In the genomic region with DNA sequence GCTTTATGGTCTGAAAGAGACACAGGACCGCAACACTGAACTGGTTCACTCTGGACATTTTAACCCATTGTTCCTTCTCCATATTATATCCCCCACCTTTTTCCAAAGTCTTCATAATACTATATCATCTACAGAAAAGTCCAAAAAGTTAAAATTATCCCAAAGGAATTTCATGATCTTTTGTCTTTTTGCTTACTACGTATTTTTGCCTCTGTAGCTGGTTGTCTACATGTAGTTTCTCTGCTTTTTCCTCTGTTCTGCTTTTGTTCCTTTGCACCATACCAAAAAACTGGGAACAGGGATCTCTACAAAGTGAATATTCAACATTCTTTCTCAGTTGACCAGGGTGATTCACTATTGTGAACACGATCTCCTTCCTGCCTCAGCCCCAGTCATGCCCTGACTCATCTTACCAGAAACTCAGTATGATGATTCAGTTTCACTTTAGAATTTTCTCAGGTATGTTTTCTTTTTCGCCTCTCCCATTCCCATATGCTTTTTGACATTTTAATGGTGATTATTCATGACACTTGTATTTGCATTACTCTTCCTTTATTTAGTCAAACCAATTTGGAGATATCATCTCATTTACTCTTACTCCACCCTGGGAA, we compare ENCODE assay signal across 9 cellular contexts. TPM values are rescaled to one million over a fixed set of nuclear protein-coding genes. Genes with fewer than 3 reads are reported as not detected.
DNase-seq lines count a peak whose midpoint lies in the region; ATAC-seq, FAIRE-seq and TF ChIP-seq lines count a peak whose summit lies in the region.
"Had no signal": no experiment of that assay in that cellular context is flagged by ENCODE, and none has a peak within 500 bp of the region (broad histone marks: within the 10 kb centered on the region; RNA-seq: fewer than 3 reads in every experiment).

No MANE protein-coding gene starts in this region.

- H3K4me2 ChIP-seq in OCI-LY3 (ENCODE audit: low read length): peak overlapping the region; percentile 42; the same call in 1 of the 2 replicates
- no peak overlapping the region for H3K4me2 ChIP-seq in K562 (ENCODE audit: insufficient read depth, low read length)
- H3K4me2 ChIP-seq in trophoblast cell (ENCODE audit: low read length): no peak overlapping the region
- H3K4me2 ChIP-seq in MM.1S (ENCODE audit: low read depth, low read length): no peak overlapping the region

- no peaks in the 10 kb centered on the region for H3F3A ChIP-seq in MM.1S (ENCODE audit: insufficient read depth, low read length)

- TF ChIP-seq POLR2A in K562 (conservative IDR thresholded peaks at IDR 0.05): no peak

- 59% methylated on average over 4 of the region's 4 CpGs for WGBS in K562 (ENCODE audit: insufficient coverage, low coverage, missing lambda C conversion rate)
- WGBS in trophoblast cell (ENCODE audit: extremely low coverage, insufficient coverage, insufficient read length): no CpG with 5 or more reads among the region's 4 CpGs

- no TSS peak for BruUV-seq in K562 (replicated peaks; lab: Mats Ljungman, UMichigan)

- H3K27ac ChIP-seq in OCI-LY3 (ENCODE audit: low read length): no peak overlapping the region
- H3K27ac ChIP-seq in K562 (ENCODE audit: extremely low read depth, low read depth, low read length): no peak overlapping the region
- H3K27ac ChIP-seq in trophoblast cell (ENCODE audit: low read depth, low read length): peak overlapping the region; percentile 53
- no peak overlapping the region for H3K27ac ChIP-seq in MM.1S (ENCODE audit: low read length)

- H2AK5ac ChIP-seq in trophoblast cell (ENCODE audit: low read length): no peak overlapping the region

- POLR2A ChIA-PET in K562 (lab: Yijun Ruan, JAX): no interaction called here

- H3K4ac ChIP-seq in trophoblast cell (ENCODE audit: low read depth, low read length): no peak overlapping the region

- in situ Hi-C loops in K562 (cut with MboI): no loop called here

- FAIRE-seq in K562 (lab: Jason Lieb, UNC): no peak

- no peaks in the 10 kb centered on the region for H3K79me2 ChIP-seq in OCI-LY3 (ENCODE audit: low read length)
- H3K79me2 ChIP-seq in K562 (ENCODE audit: control insufficient read depth, insufficient read depth, low read length): no peaks in the 10 kb centered on the region
- H3K79me2 ChIP-seq in trophoblast cell (ENCODE audit: control insufficient read depth, insufficient read depth, low read length, poor library complexity): no peaks in the 10 kb centered on the region
- no peaks in the 10 kb centered on the region for H3K79me2 ChIP-seq in MM.1S (ENCODE audit: low read length)

- H3K36me3 ChIP-seq in OCI-LY3 (replicated peaks; ENCODE audit: low read depth, low read length): no peaks in the 10 kb centered on the region
- peaks cover 10% of the 10 kb centered on the region for H3K36me3 ChIP-seq in K562 (ENCODE audit: control insufficient read depth, insufficient read depth, low read length)
- H3K36me3 ChIP-seq in trophoblast cell (ENCODE audit: control insufficient read depth in 1 of 2, insufficient read depth in 2 of 2, low read length in 2 of 2): peaks cover 3% of the 10 kb centered on the region in 2 experiments
- H3K36me3 ChIP-seq in MM.1S (replicated peaks; ENCODE audit: insufficient read depth, low read length): no peaks in the 10 kb centered on the region; the same call in 1 of the 2 replicates

- H3K9ac ChIP-seq in OCI-LY3 (ENCODE audit: low read length) (no peak overlapping the region), K562 (ENCODE audit: insufficient read depth in 1 of 2, low read depth in 2 of 2, low read length in 2 of 2) (no peak overlapping the region), trophoblast cell (ENCODE audit: low read length) (no peak overlapping the region), MM.1S (ENCODE audit: low read length) (no peak overlapping the region)

- H3K4me1 ChIP-seq in OCI-LY3 (ENCODE audit: low read length) (peaks cover 6% of the 10 kb centered on the region), K562 (replicated peaks in 1 of 2; ENCODE audit: control insufficient read depth in 2 of 2, insufficient read depth in 2 of 2, low read length in 2 of 2) (no peaks in the 10 kb centered on the region), trophoblast cell (ENCODE audit: control insufficient read depth in 1 of 2, insufficient read depth in 2 of 2, low read length in 2 of 2) (peaks cover 2 to 3% of the 10 kb centered on the region in 2 experiments), MM.1S (ENCODE audit: low read length) (0 out of 2 replicates have a peak, but pooled peaks cover 5% of the 10 kb centered on the region)

- peak overlapping the region; percentile 94 for H2BK12ac ChIP-seq in trophoblast cell (ENCODE audit: low read length)

- no peaks in the 10 kb centered on the region for H3K9me1 ChIP-seq in K562 (ENCODE audit: control insufficient read depth, insufficient read depth, low read length)

- peak overlapping the region; percentile 30 for H4K8ac ChIP-seq in trophoblast cell (ENCODE audit: low read depth, low read length)

- H2BK5ac ChIP-seq in trophoblast cell (ENCODE audit: low read depth, low read length, poor library complexity): peak overlapping the region; percentile 76

- DNase-seq in ELR (ENCODE audit: low read depth): peak; percentile 97
- peak in 1 of 4 experiments; percentile 19 for DNase-seq in K562 (ENCODE audit: extremely low read depth in 1 of 4, low spot score in 3 of 4)
- peak; percentile 64 to 85 for DNase-seq in trophoblast cell
- no peak for DNase-seq in MM.1S
- no peak for DNase-seq in NCI-H2171 (lab: John Stamatoyannopoulos, UW)
- DNase-seq: activated CD8-positive, alpha-beta memory T cell treated with anti-CD3 and anti-CD28 coated beads, Interleukin-2, amount 50 U/mL, for 48 hours had no signal

- no peak for TF ChIP-seq EP300 in K562 (IDR thresholded peaks at IDR 0.05; ENCODE audit: low read length)

- intact Hi-C loops in K562 (cut with micrococcal nuclease): no loop called here

- TF ChIP-seq CTCF in OCI-LY3 (IDR thresholded peaks at IDR 0.05; ENCODE audit: low read depth, low read length): no peak
- no peak for TF ChIP-seq CTCF in K562 (IDR thresholded peaks at IDR 0.05 in 2 of 3, conservative IDR thresholded peaks at IDR 0.05 in 1 of 3; ENCODE audit: insufficient read depth in 2 of 3, low read depth in 1 of 3, low read length in 3 of 3)
- TF ChIP-seq CTCF in MM.1S (IDR thresholded peaks at IDR 0.05; ENCODE audit: low read length): no peak

- H3K4me3 ChIP-seq in OCI-LY3 (ENCODE audit: low read length): no peak overlapping the region
- no peak overlapping the region for H3K4me3 ChIP-seq in K562
- no peak overlapping the region for H3K4me3 ChIP-seq in trophoblast cell (ENCODE audit: low read depth, low read length)
- no peak overlapping the region for H3K4me3 ChIP-seq in MM.1S (ENCODE audit: low read length)

- H3K18ac ChIP-seq in trophoblast cell (ENCODE audit: low read length): peak overlapping the region; percentile 10

- peak overlapping the region; percentile 56 for H4K91ac ChIP-seq in trophoblast cell (ENCODE audit: low read depth, low read length)

- TF ChIP-seq RAD21 in K562 (CRISPR knock-in tag; conservative IDR thresholded peaks at IDR 0.05 in 1 of 2, IDR thresholded peaks at IDR 0.05 in 1 of 2): no peak

- ATAC-seq in K562 (no peak), GM21515 (IDR thresholded peaks at IDR 0.05; ENCODE audit: unreplicated experiment) (no peak), HG03571 (IDR thresholded peaks at IDR 0.05; ENCODE audit: unreplicated experiment) (no peak)

- H3K27me3 ChIP-seq in OCI-LY3 (ENCODE audit: low read depth, low read length): no peaks in the 10 kb centered on the region
- no peaks in the 10 kb centered on the region for H3K27me3 ChIP-seq in K562 (ENCODE audit: control insufficient read depth in 2 of 2, insufficient read depth in 2 of 2, low read length in 2 of 2)
- H3K27me3 ChIP-seq in trophoblast cell (ENCODE audit: insufficient read depth, low read length): no peaks in the 10 kb centered on the region
- H3K27me3 ChIP-seq in MM.1S (replicated peaks; ENCODE audit: insufficient read depth, low read length): no peaks in the 10 kb centered on the region

- H4K20me1 ChIP-seq in OCI-LY3 (ENCODE audit: insufficient read depth, low read length): no peaks in the 10 kb centered on the region
- no peaks in the 10 kb centered on the region for H4K20me1 ChIP-seq in K562 (replicated peaks; ENCODE audit: control insufficient read depth, insufficient read depth, low read length)
- H4K20me1 ChIP-seq in MM.1S (ENCODE audit: insufficient read depth, low read length): no peaks in the 10 kb centered on the region

- H2BK120ac ChIP-seq in trophoblast cell (ENCODE audit: insufficient read depth, low read length, poor library complexity): peak overlapping the region; percentile 16

- H2AFZ ChIP-seq in OCI-LY3 (ENCODE audit: low read depth, low read length) (no peak overlapping the region), K562 (ENCODE audit: low read depth, low read length) (no peak overlapping the region), trophoblast cell (ENCODE audit: insufficient read depth, low read length, poor library complexity) (no peak overlapping the region), MM.1S (ENCODE audit: low read length) (no peak overlapping the region)

- peak overlapping the region; percentile 71 for H3K23ac ChIP-seq in trophoblast cell (ENCODE audit: low read length)

- no peaks in the 10 kb centered on the region for H3K9me2 ChIP-seq in MM.1S (replicated peaks; ENCODE audit: insufficient read depth, low read length)

- CTCF ChIA-PET in K562 (lab: Yijun Ruan, JAX; ENCODE audit: low intra/inter-chr PET ratio): no interaction called here

- H4K12ac ChIP-seq in trophoblast cell (ENCODE audit: low read depth, low read length): no peak overlapping the region

- H3K9me3 ChIP-seq in OCI-LY3 (ENCODE audit: insufficient read depth, low read length) (no peaks in the 10 kb centered on the region), K562 (replicated peaks; ENCODE audit: control insufficient read depth, insufficient read depth, low read depth, low read length) (no peaks in the 10 kb centered on the region), trophoblast cell (ENCODE audit: insufficient read depth, low read depth, low read length) (peaks cover 1% of the 10 kb centered on the region), MM.1S (replicated peaks; ENCODE audit: insufficient read depth, low read length) (no peaks in the 10 kb centered on the region)

- peaks cover 2% of the 10 kb centered on the region for H3K79me1 ChIP-seq in trophoblast cell (ENCODE audit: low read length)

- peak overlapping the region; percentile 16 for H3K14ac ChIP-seq in trophoblast cell (ENCODE audit: low read length)

RNA-seq across cellular contexts. Expression of a gene that starts 14.4 kb away (rescaled TPM):
- total RNA-seq in K562 (2011; cell fraction: chromatin; rRNA removed; ENCODE audit: low replicate concordance): 77.1 and 79.2 TPM in 2 replicates
- 66.3 and 76.7 TPM in 2 replicates for total RNA-seq in K562 (2011; cell fraction: nucleolus; rRNA removed)
- 87.5 and 102 TPM in 2 replicates for total RNA-seq in K562 (2011; cell fraction: nucleoplasm; rRNA removed)
- total RNA-seq in K562 (2014; rRNA removed): 143 and 189 TPM in 2 replicates
- 104 and 107 TPM in 2 replicates for total RNA-seq in K562 (2014; rRNA removed; fragmentation: Illumina TruSeq; extraction: Trizol)
- total RNA-seq in K562 (2015; rRNA removed; fragmentation: Illumina TruSeq; extraction: Trizol): 99.8 and 111 TPM in 2 replicates
- 98.2 and 102 TPM in 2 replicates for total RNA-seq in K562 (2021)
- 83.3 and 88.4 TPM in 2 replicates for polyA plus RNA-seq in K562 (2011; rRNA removed)
- 84.2 and 89.3 TPM in 2 replicates for polyA plus RNA-seq in K562 (2011; cell fraction: cytosol; rRNA removed)
- polyA plus RNA-seq in K562 (2011; cell fraction: nucleus; rRNA removed): 47.4 and 54.4 TPM in 2 replicates
- 107 TPM in 2 replicates for polyA plus RNA-seq in K562 (2012)
- polyA plus RNA-seq in K562 (2014; fragmentation: Illumina TruSeq; extraction: Trizol): 130 and 139 TPM in 2 replicates
- polyA plus RNA-seq in K562 (2014; fragmentation: Nextera tagmentation; extraction: Ambion mirVana): 10 to 100 TPM; 46.0 to 59.3 TPM
- 137 and 181 TPM in 2 replicates for polyA plus RNA-seq in K562 (2014; rRNA removed)
- polyA minus RNA-seq in K562 (2011; rRNA and poly(A)+ RNA removed): 33.1 and 38.7 TPM in 2 replicates
- 30.3 and 40.8 TPM in 2 replicates for polyA minus RNA-seq in K562 (2011; cell fraction: cytosol; rRNA and poly(A)+ RNA removed)
- polyA minus RNA-seq in K562 (2011; cell fraction: nucleus; rRNA and poly(A)+ RNA removed): 16.7 and 23.2 TPM in 2 replicates
- polyA plus RNA-seq in trophoblast cell (2013): 170 TPM in 2 replicates

RNA-seq across cellular contexts. Expression of a gene that starts 29.4 kb away (rescaled TPM):
- total RNA-seq in K562 (2011; cell fraction: chromatin; rRNA removed; ENCODE audit: low replicate concordance): 69.2 and 180 TPM in 2 replicates
- total RNA-seq in K562 (2011; cell fraction: nucleolus; rRNA removed): 46.4 and 51.1 TPM in 2 replicates
- 106 and 153 TPM in 2 replicates for total RNA-seq in K562 (2011; cell fraction: nucleoplasm; rRNA removed)
- total RNA-seq in K562 (2014; rRNA removed) (21.2 and 21.3 TPM in 2 replicates), K562 (2014; rRNA removed; fragmentation: Illumina TruSeq; extraction: Trizol) (40.0 and 51.1 TPM in 2 replicates), K562 (2015; rRNA removed; fragmentation: Illumina TruSeq; extraction: Trizol) (34.3 and 40.2 TPM in 2 replicates), K562 (2021) (27.8 and 30.0 TPM in 2 replicates)
- polyA plus RNA-seq in K562 (2011; rRNA removed) (43.5 and 46.0 TPM in 2 replicates), K562 (2014; fragmentation: Illumina TruSeq; extraction: Trizol) (18.2 and 22.3 TPM in 2 replicates), K562 (2014; fragmentation: Nextera tagmentation; extraction: Ambion mirVana) (10 to 100 TPM in 1 of 2 experiments, 1 to 10 TPM in 1; 6.6 to 10.6 TPM), K562 (2014; rRNA removed) (24.0 and 27.7 TPM in 2 replicates)
- polyA plus RNA-seq in K562 (2011; cell fraction: cytosol; rRNA removed): 2.4 and 9.7 TPM in 2 replicates
- polyA plus RNA-seq in K562 (2011; cell fraction: nucleus; rRNA removed): 29.0 and 47.9 TPM in 2 replicates
- polyA plus RNA-seq in K562 (2012): 12.5 and 26.7 TPM in 2 replicates
- 30.7 and 37.2 TPM in 2 replicates for polyA minus RNA-seq in K562 (2011; rRNA and poly(A)+ RNA removed)
- 12.6 and 13.0 TPM in 2 replicates for polyA minus RNA-seq in K562 (2011; cell fraction: cytosol; rRNA and poly(A)+ RNA removed)
- 33.9 and 60.8 TPM in 2 replicates for polyA minus RNA-seq in K562 (2011; cell fraction: nucleus; rRNA and poly(A)+ RNA removed)
- 39.6 and 41.5 TPM in 2 replicates for polyA plus RNA-seq in trophoblast cell (2013)

Comparison
In these comparisons a context has a peak if more than half of its experiments do, and no peak if none do; other contexts are left out.
1. DNase-seq: peak in ELR (single experiment) and trophoblast cell (2 of 2); none in MM.1S (single experiment) and NCI-H2171 (single experiment).